Comparison of ENCODE assay signal across 19 cellular contexts in the genomic region with DNA sequence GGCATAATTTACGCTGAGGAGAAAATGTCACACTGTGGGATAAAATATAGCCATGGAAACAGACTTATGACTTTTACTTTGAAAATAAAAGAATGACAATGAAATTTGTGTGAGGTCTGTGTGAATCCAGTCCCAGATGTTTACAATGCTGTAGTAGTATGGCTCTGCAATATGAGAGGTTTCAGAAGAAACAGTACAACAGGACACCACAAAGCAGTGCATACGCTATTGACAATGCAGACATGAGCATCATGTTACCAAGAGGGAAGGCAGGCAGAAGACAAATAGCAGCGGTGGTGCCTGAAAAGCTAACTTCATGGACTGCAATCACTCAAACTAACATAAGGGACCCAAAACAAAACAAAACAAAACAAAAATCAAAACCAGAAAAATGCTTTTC. TPM values are rescaled to one million over a fixed set of nuclear protein-coding genes. Genes with fewer than 3 reads are reported as not detected.
DNase-seq lines count a peak whose midpoint lies in the region; ATAC-seq and TF ChIP-seq lines count a peak whose summit lies in the region.
"Had no signal": no experiment of that assay in that cellular context is flagged by ENCODE, and none has a peak within 500 bp of the region (broad histone marks: within the 10 kb centered on the region; RNA-seq: fewer than 3 reads in every experiment).

No MANE protein-coding gene starts in this region.

- H3K4me1 Mint-ChIP-seq in endothelial cell (ENCODE audit: unreplicated experiment) = peaks cover 25% of the 10 kb centered on the region
- H3K4me1 Mint-ChIP-seq in nephron progenitor cell = peaks cover 67% of the 10 kb centered on the region

- no peak for TF ChIP-seq EP300 in transverse colon (IDR thresholded peaks at IDR 0.05; ENCODE audit: low read depth)

- H3K27me3 Mint-ChIP-seq in endothelial cell (ENCODE audit: unreplicated experiment) = peaks cover 19% of the 10 kb centered on the region
- peaks cover 3% of the 10 kb centered on the region for H3K27me3 Mint-ChIP-seq in nephron progenitor cell (ENCODE audit: low read depth, poor library complexity)

- no peaks in the 10 kb centered on the region for H3K36me3 ChIP-seq in transverse colon
- H3K36me3 ChIP-seq: BE2C, HAP-1, thyroid gland had no signal

- no peak for TF ChIP-seq POLR2A in transverse colon (IDR thresholded peaks at IDR 0.05)

- H3K4me3 Mint-ChIP-seq in endothelial cell (ENCODE audit: unreplicated experiment) = peak overlapping the region; percentile 43
- H3K4me3 Mint-ChIP-seq in nephron progenitor cell = peak overlapping the region; percentile 95
- H3K4me3 Mint-ChIP-seq: activated CD4-positive, alpha-beta T cell treated with anti-CD3 and anti-CD28 coated beads, Interleukin-2, amount 10 ng/mL, durations not matched to agents 7 days and 5 days; activated T-cell treated with anti-CD3 and anti-CD28 coated beads, Interleukin-2, amount 50 U/mL, for 72 hours had no signal

- no peaks in the 10 kb centered on the region for H3K9me3 ChIP-seq in transverse colon
- H3K9me3 ChIP-seq: BE2C, HAP-1, thyroid gland had no signal

- intact Hi-C loops in transverse colon (cut with DNase I; ENCODE audit: low total_unique reads) = no loop called here

- H3K36me3 Mint-ChIP-seq in endothelial cell (ENCODE audit: low read depth, unreplicated experiment) (no peaks in the 10 kb centered on the region), nephron progenitor cell (ENCODE audit: low read depth) (no peaks in the 10 kb centered on the region)

- peaks cover 27% of the 10 kb centered on the region for H3K27me3 ChIP-seq in transverse colon
- H3K27me3 ChIP-seq: thyroid gland had no signal

- H3K4me1 ChIP-seq in transverse colon = no peaks in the 10 kb centered on the region
- H3K4me1 ChIP-seq: BE2C, HAP-1 had no signal

- peak overlapping the region; percentile 49 to 74 (median 54) for H3K27ac ChIP-seq in transverse colon
- H3K27ac ChIP-seq: thyroid gland had no signal

- TF ChIP-seq CTCF in endothelial cell (IDR thresholded peaks at IDR 0.05; ENCODE audit: unreplicated experiment) (no peak), nephron progenitor cell (IDR thresholded peaks at IDR 0.05) (no peak), transverse colon (IDR thresholded peaks at IDR 0.05) (no peak), omental fat pad (IDR thresholded peaks at IDR 0.05) (no peak)

- in situ Hi-C loops in transverse colon (cut with MboI; ENCODE audit: low pct_ligation_motif_present in 1 of 4, low pct_unique_long_range_greater_than_20kb in 1 of 4, low sequenced_read_pairs in 3 of 4) = no loop called here

- no peak for ATAC-seq in omental fat pad (ENCODE audit: low FRiP score)
- ATAC-seq: activated T-cell treated with anti-CD3 and anti-CD28 coated beads, Interleukin-2, amount 50 U/mL, for 72 hours; naive thymus-derived CD8-positive, alpha-beta T cell had no signal

- no peaks in the 10 kb centered on the region for H3K9me3 Mint-ChIP-seq in endothelial cell (ENCODE audit: unreplicated experiment)
- no peaks in the 10 kb centered on the region for H3K9me3 Mint-ChIP-seq in nephron progenitor cell
- H3K9me3 Mint-ChIP-seq: activated CD4-positive, alpha-beta T cell treated with anti-CD3 and anti-CD28 coated beads, Interleukin-2, amount 10 ng/mL, durations not matched to agents 7 days and 5 days had no signal

- DNase-seq in NCI-H748 treated with DMSO at 0.1 percent for 48 hours (lab: John Stamatoyannopoulos, UW) (peak; percentile 70), endothelial cell (ENCODE audit: low spot score) (no peak), nephron progenitor cell (peak; percentile 11), transverse colon (no peak), omental fat pad (ENCODE audit: low spot score) (no peak), HK-2 (ENCODE audit: unreplicated experiment) (no peak)
- DNase-seq in activated naive CD4-positive, alpha-beta T cell treated with anti-CD3 and anti-CD28 coated beads, Interleukin-2, amount 50 U/mL, for 16 hours = no peak
- DNase-seq: activated CD4-positive, alpha-beta T cell treated with anti-CD3 and anti-CD28 coated beads, Interleukin-2, amount 10 ng/mL, durations not matched to agents 7 days and 5 days; activated T-cell treated with anti-CD3 and anti-CD28 coated beads, Interleukin-2, amount 50 U/mL, for 72 hours; amniotic stem cell; BE2C; dermis blood vessel endothelial cell; Kasumi-1; naive thymus-derived CD8-positive, alpha-beta T cell; NCI-H146; NCI-H524 treated with DMSO at 0.1 percent for 48 hours; thyroid gland had no signal

- H3K27ac Mint-ChIP-seq in endothelial cell (ENCODE audit: unreplicated experiment) (no peak overlapping the region), nephron progenitor cell (peak overlapping the region; percentile 95)
- H3K27ac Mint-ChIP-seq: activated CD4-positive, alpha-beta T cell treated with anti-CD3 and anti-CD28 coated beads, Interleukin-2, amount 10 ng/mL, durations not matched to agents 7 days and 5 days; activated T-cell treated with anti-CD3 and anti-CD28 coated beads, Interleukin-2, amount 50 U/mL, for 72 hours; naive thymus-derived CD8-positive, alpha-beta T cell had no signal

- peak overlapping the region in 3 of 4 donors; percentile 26 to 53 (median 34) for H3K4me3 ChIP-seq in transverse colon
- H3K4me3 ChIP-seq: HAP-1 had no signal

- WGBS in transverse colon (ENCODE audit: low coverage in 1 of 2), 2 donors = 29 to 36% methylated on average over 3 of the region's 3 CpGs

RNA-seq across cellular contexts. Expression of gene FGF10, which starts 1.8 kb away (rescaled TPM):
- total RNA-seq in endothelial cell (ENCODE audit: unreplicated experiment) (0.15 TPM), transverse colon (1 to 10 TPM; 1.8 to 7.3 (median 3.6) TPM), omental fat pad (10 to 100 TPM; 15.7 to 50.0 (median 26.3) TPM)
- total RNA-seq: activated CD4-positive, alpha-beta T cell treated with anti-CD3 and anti-CD28 coated beads, Interleukin-2, amount 10 ng/mL, durations not matched to agents 7 days and 5 days; activated T-cell treated with anti-CD3 and anti-CD28 coated beads, Interleukin-2, amount 50 U/mL, for 72 hours; dermis blood vessel endothelial cell; naive thymus-derived CD8-positive, alpha-beta T cell; T-helper 1 cell treated with Interleukin-12 subunit alpha and Interleukin-12 subunit beta and Interleukin-4 antibody, amounts not matched to agents 30 ng/mL and 1 ng/mL, for 36 hours had no signal

Comparison
In these comparisons a context has a peak if more than half of its experiments do, and no peak if none do; other contexts are left out.
1. DNase-seq: peak in NCI-H748 treated with DMSO at 0.1 percent for 48 hours (single experiment) and nephron progenitor cell (single experiment); none in endothelial cell (single experiment), transverse colon (single experiment), activated naive CD4-positive, alpha-beta T cell treated with anti-CD3 and anti-CD28 coated beads, Interleukin-2, amount 50 U/mL, for 16 hours (single experiment), omental fat pad (single experiment) and HK-2 (single experiment).